Comparison of ENCODE assay signal across 14 cellular contexts in the genomic region with DNA sequence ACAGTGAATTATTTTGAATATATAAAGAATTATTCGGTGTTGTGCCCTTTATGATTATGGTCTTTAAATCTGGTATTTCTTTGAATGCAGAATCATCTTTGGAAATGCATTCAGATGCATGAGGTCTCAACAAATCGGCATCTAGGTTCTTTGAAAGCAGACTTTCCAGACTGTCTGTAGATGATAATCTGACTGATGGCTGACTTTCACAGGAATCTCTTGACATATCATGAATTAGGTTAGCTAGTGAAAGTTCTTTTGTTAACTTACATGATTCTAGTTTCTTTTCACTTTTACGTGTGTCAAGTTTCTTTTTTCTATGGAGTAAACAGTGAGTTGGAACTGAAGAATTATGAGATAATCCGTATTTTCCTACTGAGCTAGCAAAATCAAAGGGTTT.
"Had no signal": no experiment of that assay in that cellular context is flagged by ENCODE, and none has a peak within 500 bp of the region (broad histone marks: within the 10 kb centered on the region; RNA-seq: fewer than 3 reads in every experiment).

No MANE protein-coding gene starts in this region.

- H3K9me3 Mint-ChIP-seq: central memory CD8-positive, alpha-beta T cell; dendritic cell treated with granulocyte-macrophage colony-stimulating factor and Interleukin-4, amounts not matched to agents 40 ng/mL and 50 ng/mL, for 4 days; endodermal cell; nephron progenitor cell; stimulated activated memory B cell treated with anti-CD40 and anti-IgM and Interleukin-4, amounts not matched to agents 10 μg/mL and 1 μg/mL and 100 μg/mL, for 72 hours had no signal

- DNase-seq: activated CD8-positive, alpha-beta memory T cell treated with anti-CD3 and anti-CD28 coated beads for 24 hours; activated gamma-delta T cell treated with Interleukin-2 at 50 U/mL for 16 hours; endodermal cell; glutamatergic neuron; nephron progenitor cell; SHP77 treated with DMSO at 0.1 percent for 48 hours; spleen; stimulated activated CD4-positive, alpha-beta T cell treated with anti-CD3 and anti-CD28 coated beads, Interleukin-1b, Interleukin-23, amount 100 ng/mL, for 48 hours; trophoblast cell had no signal

- H3K9me3 ChIP-seq: prostate gland, spleen had no signal

- H3K4me3 Mint-ChIP-seq: central memory CD8-positive, alpha-beta T cell; dendritic cell treated with granulocyte-macrophage colony-stimulating factor and Interleukin-4, amounts not matched to agents 40 ng/mL and 50 ng/mL, for 4 days; endodermal cell; nephron progenitor cell; stimulated activated memory B cell treated with anti-CD40 and anti-IgM and Interleukin-4, amounts not matched to agents 10 μg/mL and 1 μg/mL and 100 μg/mL, for 72 hours had no signal

- H3K27me3 Mint-ChIP-seq: central memory CD8-positive, alpha-beta T cell; dendritic cell treated with granulocyte-macrophage colony-stimulating factor and Interleukin-4, amounts not matched to agents 40 ng/mL and 50 ng/mL, for 4 days; stimulated activated memory B cell treated with anti-CD40 and anti-IgM and Interleukin-4, amounts not matched to agents 10 μg/mL and 1 μg/mL and 100 μg/mL, for 72 hours had no signal

- H3K27me3 ChIP-seq: spleen had no signal

- ATAC-seq: sciatic nerve; stimulated activated memory B cell treated with anti-CD40 and anti-IgM and Interleukin-4, amounts not matched to agents 10 μg/mL and 1 μg/mL and 100 μg/mL, for 72 hours had no signal

- H3K27ac ChIP-seq: prostate gland, spleen had no signal

- H3K27ac Mint-ChIP-seq: dendritic cell treated with granulocyte-macrophage colony-stimulating factor and Interleukin-4, amounts not matched to agents 40 ng/mL and 50 ng/mL, for 4 days; endodermal cell; nephron progenitor cell; stimulated activated memory B cell treated with anti-CD40 and anti-IgM and Interleukin-4, amounts not matched to agents 10 μg/mL and 1 μg/mL and 100 μg/mL, for 72 hours had no signal

- H3K36me3 ChIP-seq: prostate gland had no signal

- H3K4me1 ChIP-seq: prostate gland had no signal

- H3K4me1 Mint-ChIP-seq: endodermal cell; nephron progenitor cell; stimulated activated memory B cell treated with anti-CD40 and anti-IgM and Interleukin-4, amounts not matched to agents 10 μg/mL and 1 μg/mL and 100 μg/mL, for 72 hours had no signal

- H3K4me3 ChIP-seq: prostate gland, spleen had no signal
